Comparison of ENCODE assay signal across 22 cellular contexts in the genomic region with DNA sequence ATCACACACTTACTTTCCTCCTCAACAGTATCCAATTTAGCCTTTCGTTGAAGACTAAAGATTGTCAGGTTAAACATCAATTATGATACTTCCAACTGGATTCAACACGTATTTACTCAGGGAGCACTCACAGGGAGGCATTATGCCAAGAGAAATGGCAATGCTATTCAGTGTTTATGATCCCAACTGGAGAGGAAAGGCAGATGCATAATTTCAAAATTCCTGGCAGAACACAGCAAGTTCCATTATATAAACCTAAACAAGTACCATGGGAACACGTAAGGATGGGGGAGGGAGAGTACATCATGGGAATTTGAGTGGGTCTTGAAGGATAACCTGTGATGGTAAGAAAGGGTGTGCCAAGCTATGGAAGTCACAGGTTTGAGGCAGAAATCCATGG.
A peak's percentile ranks its signal among the peaks of the same experiment; 100 is the strongest.
DNase-seq lines count a peak whose midpoint lies in the region; ATAC-seq and TF ChIP-seq lines count a peak whose summit lies in the region.
"Had no signal": no experiment of that assay in that cellular context is flagged by ENCODE, and none has a peak within 500 bp of the region (broad histone marks: within the 10 kb centered on the region; RNA-seq: fewer than 3 reads in every experiment).

No MANE protein-coding gene starts in this region.

- TF ChIP-seq EP300 in sigmoid colon (IDR thresholded peaks at IDR 0.05) = peak; percentile 58 to 93 (median 88)

- no peak overlapping the region for H3K27ac Mint-ChIP-seq in T-helper 2 cell treated with Interferon-gamma antibody and Interleukin-4, amounts not matched to agents 5 μg/mL and 100 μg/mL, for 36 hours
- no peak overlapping the region for H3K27ac Mint-ChIP-seq in stimulated activated effector memory CD8-positive, alpha-beta T cell treated with anti-CD3 and anti-CD28 coated beads, Interleukin-12 subunit alpha, Interleukin-12 subunit beta, amount 100 ng/mL, for 72 hours
- H3K27ac Mint-ChIP-seq: activated CD4-positive, alpha-beta memory T cell treated with anti-CD3 and anti-CD28 coated beads for 36 hours; activated naive CD4-positive, alpha-beta T cell treated with anti-CD3 and anti-CD28 coated beads, Interleukin-2, amount 50 U/mL, for 24 hours had no signal

- H3K27ac ChIP-seq in sigmoid colon = peak overlapping the region in 3 of 4 donors; percentile 57 to 71 (median 70)
- H3K27ac ChIP-seq: C4-2B, right atrium auricular region had no signal

- peaks cover 0 to 36% (median 27%) of the 10 kb centered on the region in 4 donors for H3K4me1 ChIP-seq in sigmoid colon
- H3K4me1 ChIP-seq: heart left ventricle, right atrium auricular region had no signal

- no peaks in the 10 kb centered on the region for H3K9me3 ChIP-seq in sigmoid colon
- H3K9me3 ChIP-seq: esophagus muscularis mucosa, heart left ventricle, right atrium auricular region had no signal

- no peak for TF ChIP-seq POLR2A in sigmoid colon (IDR thresholded peaks at IDR 0.05)

- no peak overlapping the region for H3K4me3 Mint-ChIP-seq in T-helper 2 cell treated with Interferon-gamma antibody and Interleukin-4, amounts not matched to agents 5 μg/mL and 100 μg/mL, for 36 hours
- H3K4me3 Mint-ChIP-seq in stimulated activated effector memory CD8-positive, alpha-beta T cell treated with anti-CD3 and anti-CD28 coated beads, Interleukin-12 subunit alpha, Interleukin-12 subunit beta, amount 100 ng/mL, for 72 hours = no peak overlapping the region
- H3K4me3 Mint-ChIP-seq: activated CD4-positive, alpha-beta memory T cell treated with anti-CD3 and anti-CD28 coated beads for 36 hours; activated naive CD4-positive, alpha-beta T cell treated with anti-CD3 and anti-CD28 coated beads, Interleukin-2, amount 50 U/mL, for 24 hours; activated T-cell treated with anti-CD3 and anti-CD28 coated beads, Interleukin-2, amount 50 U/mL, for 4 hours; neural crest cell; stimulated activated naive CD8-positive, alpha-beta T cell treated with anti-CD3 and anti-CD28 coated beads, Interleukin-15, Interleukin-2, amounts not matched to agents 100 ng/mL and 50 ng/mL, for 24 hours had no signal

- H3K27me3 Mint-ChIP-seq in T-helper 2 cell treated with Interferon-gamma antibody and Interleukin-4, amounts not matched to agents 5 μg/mL and 100 μg/mL, for 36 hours (ENCODE audit: low read depth) = no peaks in the 10 kb centered on the region
- H3K27me3 Mint-ChIP-seq: activated naive CD4-positive, alpha-beta T cell treated with anti-CD3 and anti-CD28 coated beads, Interleukin-2, amount 50 U/mL, for 24 hours had no signal

- no peaks in the 10 kb centered on the region for H3K27me3 ChIP-seq in sigmoid colon
- H3K27me3 ChIP-seq: esophagus muscularis mucosa, heart left ventricle, right atrium auricular region had no signal

- H3K4me3 ChIP-seq in sigmoid colon = no peak overlapping the region
- H3K4me3 ChIP-seq: esophagus muscularis mucosa, heart left ventricle, right atrium auricular region had no signal

- ATAC-seq in stimulated activated effector memory CD8-positive, alpha-beta T cell treated with anti-CD3 and anti-CD28 coated beads, Interleukin-12 subunit alpha, Interleukin-12 subunit beta, amount 100 ng/mL, for 72 hours = no peak
- ATAC-seq: activated T-cell treated with anti-CD3 and anti-CD28 coated beads, Interleukin-2, amount 50 U/mL, for 4 hours; heart left ventricle had no signal

- intact Hi-C loops in sigmoid colon (cut with DNase I) = no loop called here

- WGBS in sigmoid colon, 2 donors = 10 to 54% methylated on average over 3 of the region's 3 CpGs

- DNase-seq in NCI-H2171 treated with DMSO at 0.1 percent for 48 hours (lab: John Stamatoyannopoulos, UW) (peak; percentile 10), NCI-H2171 (lab: John Stamatoyannopoulos, UW) (no peak), NCI-H2227 (lab: John Stamatoyannopoulos, UW; ENCODE audit: unreplicated experiment) (peak; percentile 17), dermis microvascular lymphatic vessel endothelial cell (ENCODE audit: low read depth in 2 of 2) (peak; percentile 67 to 89), sigmoid colon (no peak)
- no peak for DNase-seq in T-helper 2 cell treated with Interferon-gamma antibody and Interleukin-4, amounts not matched to agents 5 μg/mL and 100 μg/mL, for 36 hours (ENCODE audit: low spot score)
- no peak for DNase-seq in stimulated activated effector memory CD8-positive, alpha-beta T cell treated with anti-CD3 and anti-CD28 coated beads, Interleukin-12 subunit alpha, Interleukin-12 subunit beta, amount 100 ng/mL, for 72 hours (ENCODE audit: low spot score in 2 of 2)
- no peak for DNase-seq in central memory CD4-positive, alpha-beta T cell
- DNase-seq: activated CD4-positive, alpha-beta memory T cell treated with anti-CD3 and anti-CD28 coated beads for 36 hours; activated T-cell treated with anti-CD3 and anti-CD28 coated beads, Interleukin-2, amount 50 U/mL, for 4 hours; cortex of kidney; HCEC 1CT; heart left ventricle; KG1; mesendoderm; NCI-H1048 had no signal

- no peaks in the 10 kb centered on the region for H3K9me3 Mint-ChIP-seq in T-helper 2 cell treated with Interferon-gamma antibody and Interleukin-4, amounts not matched to agents 5 μg/mL and 100 μg/mL, for 36 hours
- H3K9me3 Mint-ChIP-seq in stimulated activated effector memory CD8-positive, alpha-beta T cell treated with anti-CD3 and anti-CD28 coated beads, Interleukin-12 subunit alpha, Interleukin-12 subunit beta, amount 100 ng/mL, for 72 hours = peaks cover 6% of the 10 kb centered on the region
- H3K9me3 Mint-ChIP-seq: activated CD4-positive, alpha-beta memory T cell treated with anti-CD3 and anti-CD28 coated beads for 36 hours; activated naive CD4-positive, alpha-beta T cell treated with anti-CD3 and anti-CD28 coated beads, Interleukin-2, amount 50 U/mL, for 24 hours; activated T-cell treated with anti-CD3 and anti-CD28 coated beads, Interleukin-2, amount 50 U/mL, for 4 hours; neural crest cell; stimulated activated naive CD8-positive, alpha-beta T cell treated with anti-CD3 and anti-CD28 coated beads, Interleukin-15, Interleukin-2, amounts not matched to agents 100 ng/mL and 50 ng/mL, for 24 hours had no signal

- no peak for TF ChIP-seq CTCF in sigmoid colon (IDR thresholded peaks at IDR 0.05)

- H3K36me3 ChIP-seq in sigmoid colon = no peaks in the 10 kb centered on the region
- H3K36me3 ChIP-seq: esophagus muscularis mucosa, heart left ventricle, right atrium auricular region had no signal

- no peaks in the 10 kb centered on the region for H3K36me3 Mint-ChIP-seq in T-helper 2 cell treated with Interferon-gamma antibody and Interleukin-4, amounts not matched to agents 5 μg/mL and 100 μg/mL, for 36 hours (ENCODE audit: low read depth)
- H3K36me3 Mint-ChIP-seq in stimulated activated effector memory CD8-positive, alpha-beta T cell treated with anti-CD3 and anti-CD28 coated beads, Interleukin-12 subunit alpha, Interleukin-12 subunit beta, amount 100 ng/mL, for 72 hours = no peaks in the 10 kb centered on the region
- H3K36me3 Mint-ChIP-seq: activated CD4-positive, alpha-beta memory T cell treated with anti-CD3 and anti-CD28 coated beads for 36 hours; activated naive CD4-positive, alpha-beta T cell treated with anti-CD3 and anti-CD28 coated beads, Interleukin-2, amount 50 U/mL, for 24 hours had no signal

- H3K4me1 Mint-ChIP-seq in T-helper 2 cell treated with Interferon-gamma antibody and Interleukin-4, amounts not matched to agents 5 μg/mL and 100 μg/mL, for 36 hours (ENCODE audit: low read depth) = peaks cover 14% of the 10 kb centered on the region
- H3K4me1 Mint-ChIP-seq in stimulated activated effector memory CD8-positive, alpha-beta T cell treated with anti-CD3 and anti-CD28 coated beads, Interleukin-12 subunit alpha, Interleukin-12 subunit beta, amount 100 ng/mL, for 72 hours = no peaks in the 10 kb centered on the region
- H3K4me1 Mint-ChIP-seq: activated naive CD4-positive, alpha-beta T cell treated with anti-CD3 and anti-CD28 coated beads, Interleukin-2, amount 50 U/mL, for 24 hours; neural crest cell had no signal

Comparison
In these comparisons a context has a peak if more than half of its experiments do, and no peak if none do; other contexts are left out.
1. DNase-seq: peak in NCI-H2171 treated with DMSO at 0.1 percent for 48 hours (single experiment), NCI-H2227 (single experiment) and dermis microvascular lymphatic vessel endothelial cell (2 of 2); none in NCI-H2171 (single experiment), sigmoid colon (single experiment), T-helper 2 cell treated with Interferon-gamma antibody and Interleukin-4, amounts not matched to agents 5 μg/mL and 100 μg/mL, for 36 hours (single experiment), stimulated activated effector memory CD8-positive, alpha-beta T cell treated with anti-CD3 and anti-CD28 coated beads, Interleukin-12 subunit alpha, Interleukin-12 subunit beta, amount 100 ng/mL, for 72 hours (0 of 2) and central memory CD4-positive, alpha-beta T cell (single experiment).